8 cellular contexts compared by ENCODE assay signal in genomic region chr19:7507884-7508283, GRCh38. TPM values are rescaled to one million over a fixed set of nuclear protein-coding genes. Genes with fewer than 3 reads are reported as not detected.
DNase-seq lines count a peak whose midpoint lies in the region; ATAC-seq and TF ChIP-seq lines count a peak whose summit lies in the region.

No MANE protein-coding gene starts in this region.

- H3K79me2 ChIP-seq in PC-9 (ENCODE audit: low read depth), result no peaks in the 10 kb centered on the region

- no peaks in the 10 kb centered on the region for H3K27me3 ChIP-seq in PC-9 (ENCODE audit: insufficient read depth, low read depth)
- H3K27me3 ChIP-seq in prostate gland (replicated peaks; ENCODE audit: insufficient read depth), result no peaks in the 10 kb centered on the region

- no peaks in the 10 kb centered on the region for H3K4me1 Mint-ChIP-seq in nephron progenitor cell

- H3K27ac ChIP-seq in PC-9 (no peak overlapping the region), prostate gland (no peak overlapping the region)

- no peak overlapping the region for H3K4me3 Mint-ChIP-seq in nephron progenitor cell

- no peak for TF ChIP-seq CTCF in PC-9 (conservative IDR thresholded peaks at IDR 0.05)
- no peak for TF ChIP-seq CTCF in nephron progenitor cell (IDR thresholded peaks at IDR 0.05)
- no peak for TF ChIP-seq CTCF in GM10266 (IDR thresholded peaks at IDR 0.05; ENCODE audit: control insufficient read depth, insufficient read depth, low read depth, missing control alignments)
- TF ChIP-seq CTCF in prostate gland (IDR thresholded peaks at IDR 0.05), result no peak

- intact Hi-C loops in PC-9 (cut with micrococcal nuclease; ENCODE audit: unreplicated experiment), result loop anchor here (5.0 kb wide), 1 partner anchor 111 kb away; no protein-coding TSS in a partner anchor
- intact Hi-C loops in prostate gland (cut with DNase I), result no loop called here

- no TSS peak for BruUV-seq in PC-9 (replicated peaks; lab: Mats Ljungman, UMichigan)

- POLR2A ChIA-PET in PC-9 (lab: Charles Lee; ENCODE audit: unreplicated experiment), result interaction anchor here (0.6 to 0.7 kb wide), 2 partner anchors 18 to 86 kb away, joined by 6 to 9 read pairs; no protein-coding TSS in a partner anchor

- no peaks in the 10 kb centered on the region for H4K20me1 ChIP-seq in PC-9 (ENCODE audit: insufficient read depth)

- H3K27ac Mint-ChIP-seq in nephron progenitor cell, result no peak overlapping the region

- H3K4me1 ChIP-seq in PC-9 (replicated peaks; ENCODE audit: insufficient read depth), result peaks cover 32% of the 10 kb centered on the region
- no peaks in the 10 kb centered on the region for H3K4me1 ChIP-seq in prostate gland (replicated peaks)

- H3F3A ChIP-seq in PC-9 (ENCODE audit: insufficient read depth, low read depth), result peaks cover 20% of the 10 kb centered on the region

- no peak overlapping the region for H3K4me3 ChIP-seq in PC-9
- H3K4me3 ChIP-seq in prostate gland, result no peak overlapping the region

- peaks cover 52% of the 10 kb centered on the region for H3K27me3 Mint-ChIP-seq in nephron progenitor cell (ENCODE audit: low read depth, poor library complexity)

- no peaks in the 10 kb centered on the region for H3K36me3 Mint-ChIP-seq in nephron progenitor cell (ENCODE audit: low read depth)

- no peak for TF ChIP-seq POLR2A in prostate gland (IDR thresholded peaks at IDR 0.05)

- CTCF ChIA-PET in PC-9 (lab: Charles Lee), result no interaction called here

- no peaks in the 10 kb centered on the region for H3K9me2 ChIP-seq in PC-9 (ENCODE audit: insufficient read depth)

- no peak overlapping the region for H2AFZ ChIP-seq in PC-9

- peak overlapping the region; percentile 58 for H3K4me2 ChIP-seq in PC-9

- DNase-seq in activated CD4-positive, CD25-positive, alpha-beta regulatory T cell (lab: John Stamatoyannopoulos, UW), result no peak
- DNase-seq in PC-9 (peak; percentile 95 to 97), dermis blood vessel endothelial cell (peak; percentile 89), nephron progenitor cell (peak; percentile 72), GM10266 (ENCODE audit: extremely low spot score) (no peak), prostate gland (ENCODE audit: low spot score) (no peak)
- no peak for DNase-seq in activated effector memory CD4-positive, alpha-beta T cell treated with Interleukin-2 at 50 U/mL for 16 hours

- H3K9me3 ChIP-seq in PC-9 (ENCODE audit: insufficient read depth, low read depth) (no peaks in the 10 kb centered on the region), prostate gland (no peaks in the 10 kb centered on the region)

- H3K9me3 Mint-ChIP-seq in nephron progenitor cell, result no peaks in the 10 kb centered on the region

- ATAC-seq in activated CD4-positive, CD25-positive, alpha-beta regulatory T cell treated with anti-CD3 and anti-CD28 coated beads, Interleukin-2, amount 50 U/mL, for 24 hours, result peak; percentile 18 to 22

- 39% methylated on average over 11 of the region's 11 CpGs for WGBS in prostate gland

- H3K36me3 ChIP-seq in PC-9 (ENCODE audit: low read depth), result no peaks in the 10 kb centered on the region
- no peaks in the 10 kb centered on the region for H3K36me3 ChIP-seq in prostate gland

RNA-seq across cellular contexts. Expression of gene ZNF358, which starts 8.0 kb away (rescaled TPM):
- total RNA-seq in PC-9 (2021) (60.7 and 85.3 TPM in 2 replicates), dermis blood vessel endothelial cell (20.9 and 36.6 TPM in 2 replicates), prostate gland (100 to 1,000 TPM; 104 to 116 TPM)

RNA-seq across cellular contexts. Expression of gene MCOLN1, which starts 14.5 kb away (rescaled TPM):
- 10.4 and 16.0 TPM in 2 replicates for total RNA-seq in PC-9 (2021)
- total RNA-seq in dermis blood vessel endothelial cell, result 2.7 and 3.7 TPM in 2 replicates
- 10 to 100 TPM; 13.4 to 24.8 TPM for total RNA-seq in prostate gland

RNA-seq across cellular contexts. Expression of gene PEX11G, which starts 19.0 kb away (rescaled TPM):
- total RNA-seq in PC-9 (2021) (10.5 and 16.0 TPM in 2 replicates), dermis blood vessel endothelial cell (2.3 and 2.9 TPM in 2 replicates), prostate gland (10 to 100 TPM; 13.1 to 17.4 TPM)

RNA-seq across cellular contexts. Expression of gene PNPLA6, which starts 27.6 kb away (rescaled TPM):
- total RNA-seq in PC-9 (2021) (121 and 139 TPM in 2 replicates), dermis blood vessel endothelial cell (107 and 192 TPM in 2 replicates), prostate gland (10 to 100 TPM; 74.6 to 75.2 TPM)

Comparison
In these comparisons a context has a peak if more than half of its experiments do, and no peak if none do; other contexts are left out.
1. DNase-seq: peak in PC-9 (2 of 2), dermis blood vessel endothelial cell (single experiment) and nephron progenitor cell (single experiment); none in activated CD4-positive, CD25-positive, alpha-beta regulatory T cell (0 of 4), GM10266 (single experiment), prostate gland (single experiment) and activated effector memory CD4-positive, alpha-beta T cell treated with Interleukin-2 at 50 U/mL for 16 hours (single experiment).